Comparison of ENCODE assay signal across 20 cellular contexts in the genomic region with DNA sequence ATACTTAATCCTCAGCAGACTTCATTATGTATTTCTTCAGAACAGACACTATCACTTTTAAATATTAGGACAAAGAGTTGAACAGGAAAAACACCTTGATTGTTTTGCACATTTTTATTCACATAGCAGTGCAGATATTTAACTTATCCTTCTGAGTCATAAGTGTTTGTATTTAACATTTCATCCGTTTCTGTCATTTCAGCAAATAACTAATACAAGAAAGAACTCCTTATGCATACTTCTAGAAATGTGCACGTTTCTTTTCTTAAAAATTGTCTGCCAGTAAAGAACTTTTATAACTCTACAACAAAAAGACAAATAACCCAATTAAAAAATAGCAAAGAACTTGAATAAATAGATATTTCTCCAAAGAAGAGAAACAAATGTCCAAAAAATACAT. TPM values are rescaled to one million over a fixed set of nuclear protein-coding genes. Genes with fewer than 3 reads are reported as not detected.
A peak's percentile ranks its signal among the peaks of the same experiment; 100 is the strongest.
DNase-seq lines count a peak whose midpoint lies in the region; ATAC-seq, FAIRE-seq and TF ChIP-seq lines count a peak whose summit lies in the region.
"Had no signal": no experiment of that assay in that cellular context is flagged by ENCODE, and none has a peak within 500 bp of the region (broad histone marks: within the 10 kb centered on the region; RNA-seq: fewer than 3 reads in every experiment).

No MANE protein-coding gene starts in this region.

- no peaks in the 10 kb centered on the region for H3K9me3 ChIP-seq in SK-N-SH
- H3K9me3 ChIP-seq in GM23248 (ENCODE audit: low read depth): no peaks in the 10 kb centered on the region
- H3K9me3 ChIP-seq in PC-3 (ENCODE audit: low read length): no peaks in the 10 kb centered on the region

- DNase-seq in SK-N-SH (no peak), GM23248 (peak; percentile 6), PC-3 (peak; percentile 19), lower leg skin (ENCODE audit: low spot score in 2 of 2) (no peak), nucleus accumbens (lab: John Stamatoyannopoulos, UW) (no peak)
- DNase-seq: ACHN; C1 segment of cervical spinal cord; Calu3; CD4-positive, alpha-beta memory T cell; COR-L47; DMS53; DMS79 treated with DMSO at 0.1 percent for 48 hours; H7; HCEC 1CT had no signal

- H3K4me3 ChIP-seq in SK-N-SH (ENCODE audit: low read depth in 2 of 2, low read length in 1 of 2) (no peak overlapping the region), GM23248 (no peak overlapping the region), PC-3 (ENCODE audit: low read length) (0 out of 2 replicates have a peak overlapping the region, but pooled peaks have one; percentile 33), lower leg skin (ENCODE audit: low read depth, poor library complexity, severe bottlenecking) (no peak overlapping the region)

- H3K27me3 ChIP-seq in SK-N-SH (ENCODE audit: insufficient read depth) (no peaks in the 10 kb centered on the region), GM23248 (replicated peaks; ENCODE audit: insufficient read depth) (no peaks in the 10 kb centered on the region), PC-3 (ENCODE audit: low read length) (no peaks in the 10 kb centered on the region)

- no peak for TF ChIP-seq RAD21 in SK-N-SH (IDR thresholded peaks at IDR 0.05; ENCODE audit: low read length)

- no TSS peak for BruUV-seq in PC-3 (replicated peaks; lab: Mats Ljungman, UMichigan)

- WGBS in SK-N-SH (ENCODE audit: low lambda C conversion rate): 76% methylated on average over 2 of the region's 2 CpGs
- 27 to 32% methylated on average over 2 of the region's 2 CpGs for WGBS in GM23248 (ENCODE audit: low coverage in 1 of 2, low lambda C conversion rate in 2 of 2, missing lambda C conversion rate in 2 of 2), 2 experiments
- 69 to 73% methylated on average over 2 of the region's 2 CpGs for WGBS in lower leg skin, 2 donors

- H3K36me3 ChIP-seq in SK-N-SH (replicated peaks in 1 of 2; ENCODE audit: control insufficient read depth in 1 of 2, insufficient read depth in 2 of 2, low read length in 1 of 2) (no peaks in the 10 kb centered on the region), GM23248 (ENCODE audit: low read depth) (no peaks in the 10 kb centered on the region), PC-3 (ENCODE audit: low read depth, low read length) (no peaks in the 10 kb centered on the region)

- no peak for ATAC-seq in SK-N-SH treated with all-trans-retinoic acid at 6 μM for 48 hours
- peak; percentile 23 for ATAC-seq in PC-3
- no peak for ATAC-seq in HG02571 (IDR thresholded peaks at IDR 0.05; ENCODE audit: unreplicated experiment)

- TF ChIP-seq POLR2A in lower leg skin (IDR thresholded peaks at IDR 0.05): no peak

- H3K27ac ChIP-seq in SK-N-SH (ENCODE audit: low read depth in 2 of 2, low read length in 1 of 2): no peak overlapping the region
- H3K27ac ChIP-seq in GM23248: no peak overlapping the region
- H3K27ac ChIP-seq in PC-3 (ENCODE audit: low read length): peak overlapping the region; percentile 51
- H3K27ac ChIP-seq: 22Rv1 had no signal

- TF ChIP-seq EP300 in SK-N-SH (IDR thresholded peaks at IDR 0.05; ENCODE audit: borderline replicate concordance in 1 of 2, low read depth in 1 of 2, low read length in 1 of 2): no peak

- no peaks in the 10 kb centered on the region for H4K20me1 ChIP-seq in SK-N-SH (ENCODE audit: insufficient read depth)
- no peaks in the 10 kb centered on the region for H4K20me1 ChIP-seq in GM23248 (ENCODE audit: insufficient read depth)
- H4K20me1 ChIP-seq in PC-3 (ENCODE audit: low read length): no peaks in the 10 kb centered on the region

- H3K4me1 ChIP-seq in SK-N-SH (ENCODE audit: control insufficient read depth in 1 of 2, insufficient read depth in 2 of 2, low read depth in 1 of 2, low read length in 1 of 2): peaks cover 0 to 4% of the 10 kb centered on the region in 2 experiments; a peak in 1 of 4 replicates
- no peaks in the 10 kb centered on the region; the same call in 1 of the 2 replicates for H3K4me1 ChIP-seq in GM23248 (ENCODE audit: insufficient read depth)
- peaks cover 17% of the 10 kb centered on the region for H3K4me1 ChIP-seq in PC-3 (ENCODE audit: insufficient read depth, low read length)

- no peak overlapping the region for H3K4me2 ChIP-seq in SK-N-SH
- no peak overlapping the region for H3K4me2 ChIP-seq in GM23248 (ENCODE audit: unreplicated experiment)
- peak overlapping the region; percentile 70 for H3K4me2 ChIP-seq in PC-3 (ENCODE audit: low read length)

- no peak overlapping the region for H3K9ac ChIP-seq in SK-N-SH
- H3K9ac ChIP-seq in GM23248: no peak overlapping the region
- H3K9ac ChIP-seq in PC-3 (ENCODE audit: low read length): no peak overlapping the region

- H2AFZ ChIP-seq in SK-N-SH (ENCODE audit: low read depth) (peak overlapping the region; percentile 62; the same call in 1 of the 2 replicates), GM23248 (no peak overlapping the region), PC-3 (ENCODE audit: low read length) (0 out of 2 replicates have a peak overlapping the region, but pooled peaks have one; percentile 52)

- intact Hi-C loops in PC-3 (cut with micrococcal nuclease) (no loop called here), lower leg skin (cut with DNase I; ENCODE audit: low total_unique reads) (loop anchor here (10.0 kb wide), 1 partner anchor 333 kb away; no protein-coding TSS in a partner anchor)

- CTCF ChIA-PET in SK-N-SH (lab: Yijun Ruan, JAX): no interaction called here
- CTCF ChIA-PET in PC-3 (lab: Charles Lee): no interaction called here

- no peak for TF ChIP-seq CTCF in SK-N-SH (IDR thresholded peaks at IDR 0.05)
- TF ChIP-seq CTCF in PC-3 (conservative IDR thresholded peaks at IDR 0.05; ENCODE audit: low read depth, low read length): no peak
- no peak for TF ChIP-seq CTCF in lower leg skin (IDR thresholded peaks at IDR 0.05)

- peak; percentile 9 for FAIRE-seq in islet of Langerhans (lab: Jason Lieb, UNC)
- FAIRE-seq: GM12892, H1 had no signal

- in situ Hi-C loops in GM23248 (cut with MboI): no loop called here

- H3K9me2 ChIP-seq in SK-N-SH: no peaks in the 10 kb centered on the region
- H3K9me2 ChIP-seq in GM23248 (ENCODE audit: insufficient read depth): no peaks in the 10 kb centered on the region
- no peaks in the 10 kb centered on the region for H3K9me2 ChIP-seq in PC-3 (replicated peaks; ENCODE audit: low read length)

- peaks cover 14% of the 10 kb centered on the region for H3K79me2 ChIP-seq in SK-N-SH (ENCODE audit: insufficient read depth)
- H3K79me2 ChIP-seq in GM23248 (ENCODE audit: insufficient read depth): peaks cover 11% of the 10 kb centered on the region
- peaks cover 15% of the 10 kb centered on the region for H3K79me2 ChIP-seq in PC-3 (ENCODE audit: low read length)

- POLR2A ChIA-PET in SK-N-SH (lab: Yijun Ruan, JAX) (interaction anchor here (0.5 kb wide), 1 partner anchor 252 kb away, joined by 4 read pairs; no protein-coding TSS in a partner anchor), PC-3 (lab: Charles Lee; ENCODE audit: unreplicated experiment) (no interaction called here)

- H3F3A ChIP-seq in SK-N-SH (replicated peaks; ENCODE audit: insufficient read depth) (peaks cover 12% of the 10 kb centered on the region), GM23248 (ENCODE audit: insufficient read depth) (peaks cover 13% of the 10 kb centered on the region; the same call in 1 of the 2 replicates), PC-3 (ENCODE audit: low read length, unreplicated experiment) (no peaks in the 10 kb centered on the region)

TF ChIP-seq in SK-N-SH, 30 proteins besides CTCF, POLR2A, EP300 and RAD21 (continues in another document):
- TF ChIP-seq RFX5 (IDR thresholded peaks at IDR 0.05; ENCODE audit: low read length): no peak
- no peak for TF ChIP-seq FOXJ3 (CRISPR knock-in tag; IDR thresholded peaks at IDR 0.05)
- no peak for TF ChIP-seq JUND (IDR thresholded peaks at IDR 0.05)
- TF ChIP-seq EZH2phosphoT487 (IDR thresholded peaks at IDR 0.05; ENCODE audit: borderline replicate concordance, low read depth): no peak
- TF ChIP-seq NRF1 (IDR thresholded peaks at IDR 0.05; ENCODE audit: low read depth, low read length): no peak
- TF ChIP-seq GABPA (IDR thresholded peaks at IDR 0.05; ENCODE audit: low read depth): no peak
- TF ChIP-seq POLR2AphosphoS5 (IDR thresholded peaks at IDR 0.05; ENCODE audit: low read depth, low read length): no peak
- TF ChIP-seq MEF2A (IDR thresholded peaks at IDR 0.05; ENCODE audit: borderline replicate concordance, low read depth): no peak

TF ChIP-seq in SK-N-SH treated with all-trans-retinoic acid at 6 μM for 48 hours, 23 proteins besides CTCF, POLR2A, EP300 and RAD21 (continues in another document):
- TF ChIP-seq ZFP30 (CRISPR knock-in tag; IDR thresholded peaks at IDR 0.05): no peak
- TF ChIP-seq BACH2 (CRISPR knock-in tag; IDR thresholded peaks at IDR 0.05; ENCODE audit: borderline replicate concordance): no peak
- no peak for TF ChIP-seq TOX (CRISPR knock-in tag; IDR thresholded peaks at IDR 0.05; ENCODE audit: borderline replicate concordance)
- TF ChIP-seq ZNF70 (CRISPR knock-in tag; IDR thresholded peaks at IDR 0.05): no peak
- TF ChIP-seq ZNF8 (CRISPR knock-in tag; IDR thresholded peaks at IDR 0.05): no peak
- TF ChIP-seq ESRRG (CRISPR knock-in tag; IDR thresholded peaks at IDR 0.05): no peak
- TF ChIP-seq ISL1 (CRISPR knock-in tag; IDR thresholded peaks at IDR 0.05): no peak
- TF ChIP-seq CSDC2 (CRISPR knock-in tag; IDR thresholded peaks at IDR 0.05): no peak
- TF ChIP-seq TCF4 (CRISPR knock-in tag; IDR thresholded peaks at IDR 0.05; ENCODE audit: borderline replicate concordance): no peak
- no peak for TF ChIP-seq GLIS3 (CRISPR knock-in tag; IDR thresholded peaks at IDR 0.05)

RNA-seq across cellular contexts. Expression of gene CNTLN, which starts 3.3 kb away (rescaled TPM):
- polyA plus RNA-seq in SK-N-SH (2012; rRNA removed) (2.5 and 2.6 TPM in 2 replicates), GM23248 (2016; fragmentation: Nextera tagmentation; extraction: Ambion mirVana) (4.8 and 4.9 TPM in 2 replicates)
- polyA plus RNA-seq in SK-N-SH (2012; cell fraction: cytosol; rRNA removed): 3.1 and 3.8 TPM in 2 replicates
- polyA plus RNA-seq in SK-N-SH (2012; cell fraction: nucleus; rRNA removed): 3.6 and 5.0 TPM in 2 replicates
- 7.0 and 7.2 TPM in 2 replicates for total RNA-seq in GM23248 (2014; rRNA removed; shearing (Covaris generic))
- total RNA-seq in PC-3 (2014; rRNA removed) (6.9 and 12.1 TPM in 2 replicates), lower leg skin (1 to 10 TPM; 1.3 to 4.3 (median 3.7) TPM)

Comparison
In these comparisons a context has a peak if more than half of its experiments do, and no peak if none do; other contexts are left out.
1. DNase-seq: peak in GM23248 (single experiment) and PC-3 (single experiment); none in SK-N-SH (single experiment), lower leg skin (0 of 2) and nucleus accumbens (0 of 56).